Comparison of ENCODE assay signal across 22 cellular contexts in the genomic region with DNA sequence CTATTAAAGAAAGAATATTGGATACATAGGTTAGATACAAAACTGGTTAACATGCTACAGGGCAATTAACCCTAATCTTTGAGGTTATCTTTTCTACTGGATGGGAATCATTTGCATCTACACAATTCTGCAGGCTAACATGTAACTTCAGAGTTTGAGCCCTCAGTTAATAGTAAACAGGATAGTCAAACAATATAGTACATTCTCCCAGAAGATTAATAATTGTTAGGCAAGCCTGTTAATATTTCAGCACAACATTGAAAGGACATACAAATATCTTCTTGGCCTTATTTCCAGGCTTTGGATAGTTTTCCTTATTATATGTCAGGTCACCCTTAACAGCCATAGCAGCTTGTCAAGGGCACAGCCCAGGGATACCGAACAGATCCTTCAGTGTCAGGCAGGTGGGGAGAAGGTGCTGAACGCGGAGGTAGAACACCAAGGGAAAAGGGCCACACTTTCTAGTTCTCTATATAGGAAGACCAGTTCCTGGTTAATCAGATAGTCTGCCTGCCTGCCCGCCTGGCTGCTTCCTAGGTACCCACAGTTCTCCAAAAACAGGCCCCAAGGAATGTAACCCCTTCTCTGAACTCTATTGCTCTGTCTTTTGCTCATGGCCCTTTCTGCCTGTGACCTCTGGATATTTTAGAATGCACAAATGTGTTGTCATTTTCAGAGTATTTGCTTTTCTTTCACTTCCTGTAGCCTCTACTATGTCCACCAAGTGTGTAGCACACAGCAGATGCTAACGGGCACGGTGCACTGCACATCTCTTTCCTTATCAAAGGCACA.
DNase-seq lines count a peak whose midpoint lies in the region; ATAC-seq, FAIRE-seq and TF ChIP-seq lines count a peak whose summit lies in the region.
"Had no signal": no experiment of that assay in that cellular context is flagged by ENCODE, and none has a peak within 500 bp of the region (broad histone marks: within the 10 kb centered on the region; RNA-seq: fewer than 3 reads in every experiment).

No MANE protein-coding gene starts in this region.

- H3K4me2 ChIP-seq in trophoblast cell (ENCODE audit: low read length), result no peak overlapping the region

- H3K9me3 Mint-ChIP-seq in endodermal cell, result peaks cover 12% of the 10 kb centered on the region
- H3K9me3 Mint-ChIP-seq: activated T-cell treated with anti-CD3 and anti-CD28 coated beads, Interleukin-2, amount 50 U/mL, for 4 hours; dendritic cell treated with granulocyte-macrophage colony-stimulating factor and Interleukin-4, amounts not matched to agents 40 ng/mL and 50 ng/mL, for 4 days had no signal

- H3K4me1 Mint-ChIP-seq in endodermal cell, result no peaks in the 10 kb centered on the region

- H3K36me3 ChIP-seq in trophoblast cell (ENCODE audit: control insufficient read depth in 1 of 2, insufficient read depth in 2 of 2, low read length in 2 of 2), result no peaks in the 10 kb centered on the region
- H3K36me3 ChIP-seq in endodermal cell (ENCODE audit: control insufficient read depth, insufficient read depth, low read length), result no peaks in the 10 kb centered on the region
- H3K36me3 ChIP-seq: thoracic aorta had no signal

- no peak overlapping the region for H3K23ac ChIP-seq in trophoblast cell (ENCODE audit: low read length)

- peak overlapping the region; percentile 43 for H4K91ac ChIP-seq in trophoblast cell (ENCODE audit: low read depth, low read length)

- H3K27me3 ChIP-seq in trophoblast cell (ENCODE audit: insufficient read depth, low read length) (no peaks in the 10 kb centered on the region), endodermal cell (ENCODE audit: control insufficient read depth, insufficient read depth, low read length, poor library complexity, severe bottlenecking) (no peaks in the 10 kb centered on the region)

- H3K79me1 ChIP-seq in trophoblast cell (ENCODE audit: low read length), result peaks cover 3% of the 10 kb centered on the region

- H3K27ac Mint-ChIP-seq in endodermal cell, result no peak overlapping the region
- H3K27ac Mint-ChIP-seq: activated naive CD4-positive, alpha-beta T cell treated with anti-CD3 and anti-CD28 coated beads, Interleukin-2, amount 10 ng/mL, durations not matched to agents 7 days and 5 days; CD4-positive, alpha-beta T cell; dendritic cell treated with granulocyte-macrophage colony-stimulating factor and Interleukin-4, amounts not matched to agents 40 ng/mL and 50 ng/mL, for 4 days; T-helper 2 cell treated with Interferon-gamma antibody and Interleukin-4, amounts not matched to agents 5 μg/mL and 100 μg/mL, for 36 hours had no signal

- no peak overlapping the region for H4K8ac ChIP-seq in trophoblast cell (ENCODE audit: low read depth, low read length)

- H3K36me3 Mint-ChIP-seq in endodermal cell (ENCODE audit: low read depth), result no peaks in the 10 kb centered on the region
- H3K36me3 Mint-ChIP-seq: activated naive CD4-positive, alpha-beta T cell treated with anti-CD3 and anti-CD28 coated beads, Interleukin-2, amount 10 ng/mL, durations not matched to agents 7 days and 5 days had no signal

- H3K9ac ChIP-seq in trophoblast cell (ENCODE audit: low read length) (no peak overlapping the region), endodermal cell (ENCODE audit: extremely low read depth, low read length, poor library complexity, severe bottlenecking) (no peak overlapping the region)

- no peak overlapping the region for H3K4ac ChIP-seq in trophoblast cell (ENCODE audit: low read depth, low read length)

- H3K14ac ChIP-seq in trophoblast cell (ENCODE audit: low read length), result no peak overlapping the region

- FAIRE-seq in GM18507 (lab: Jason Lieb, UNC), result peak; percentile 78

- H3K18ac ChIP-seq in trophoblast cell (ENCODE audit: low read length), result no peak overlapping the region

- H2BK12ac ChIP-seq in trophoblast cell (ENCODE audit: low read length), result peak overlapping the region; percentile 50

- no peak overlapping the region for H3K27ac ChIP-seq in trophoblast cell (ENCODE audit: low read depth, low read length)
- H3K27ac ChIP-seq in endodermal cell (ENCODE audit: low read depth, low read length), result no peak overlapping the region
- H3K27ac ChIP-seq: thoracic aorta had no signal

- no peak for DNase-seq in GM18507 (ENCODE audit: extremely low spot score, insufficient read length, low read depth)
- peak; percentile 32 for DNase-seq in MV-4-11 (lab: John Stamatoyannopoulos, UW)
- DNase-seq in left lobe of liver (ENCODE audit: low spot score), result no peak
- DNase-seq in trophoblast cell, result no peak
- no peak for DNase-seq in endodermal cell
- DNase-seq in cerebellum (ENCODE audit: low spot score), result no peak
- DNase-seq: activated CD4-positive, alpha-beta T cell treated with anti-CD3 and anti-CD28 coated beads for 48 hours; activated naive CD4-positive, alpha-beta T cell treated with anti-CD3 and anti-CD28 coated beads, Interleukin-2, amount 10 ng/mL, durations not matched to agents 7 days and 5 days; activated T-cell treated with anti-CD3 and anti-CD28 coated beads, Interleukin-2, amount 50 U/mL, for 4 hours; amniotic stem cell; CD4-positive, alpha-beta T cell; DMS 273 treated with DMSO at 0.1 percent for 48 hours; GOT3; NCI-H1092; NCI-H82; stimulated activated CD4-positive, alpha-beta T cell treated with anti-CD3 and anti-CD28 coated beads, Interleukin-4, amount 100 ng/mL, for 4 hours; stimulated activated naive CD4-positive, alpha-beta T cell treated with Interleukin-2 at 50 U/mL for 16 hours had no signal

- H2AK5ac ChIP-seq in trophoblast cell (ENCODE audit: low read length), result no peak overlapping the region

- H2BK120ac ChIP-seq in trophoblast cell (ENCODE audit: insufficient read depth, low read length, poor library complexity), result no peak overlapping the region

- no peaks in the 10 kb centered on the region for H3K27me3 Mint-ChIP-seq in endodermal cell (ENCODE audit: insufficient read depth)

- no peak overlapping the region for H4K12ac ChIP-seq in trophoblast cell (ENCODE audit: low read depth, low read length)

- H2BK5ac ChIP-seq in trophoblast cell (ENCODE audit: low read depth, low read length, poor library complexity), result no peak overlapping the region

- whole genome bisulfite sequencing in trophoblast cell (ENCODE audit: extremely low coverage, insufficient coverage, insufficient read length), result no CpG with 5 or more reads among the region's 6 CpGs
- WGBS in endodermal cell (ENCODE audit: insufficient coverage in 1 of 2, insufficient read length in 1 of 2), 2 experiments, result 87 to 94% methylated on average over 3 to 6 of the region's 6 CpGs

- H3K4me3 ChIP-seq in trophoblast cell (ENCODE audit: low read depth, low read length), result no peak overlapping the region
- no peak overlapping the region for H3K4me3 ChIP-seq in endodermal cell (ENCODE audit: low read length)
- H3K4me3 ChIP-seq: thoracic aorta had no signal

- no peak for TF ChIP-seq CTCF in endodermal cell (conservative IDR thresholded peaks at IDR 0.05)

- H3K4me1 ChIP-seq in trophoblast cell (ENCODE audit: control insufficient read depth in 1 of 2, insufficient read depth in 2 of 2, low read length in 2 of 2) (peaks cover 10 to 18% of the 10 kb centered on the region in 2 experiments), endodermal cell (ENCODE audit: control insufficient read depth, insufficient read depth, low read length) (no peaks in the 10 kb centered on the region)

- no peak overlapping the region for H3K4me3 Mint-ChIP-seq in endodermal cell
- H3K4me3 Mint-ChIP-seq: activated naive CD4-positive, alpha-beta T cell treated with anti-CD3 and anti-CD28 coated beads, Interleukin-2, amount 10 ng/mL, durations not matched to agents 7 days and 5 days; activated T-cell treated with anti-CD3 and anti-CD28 coated beads, Interleukin-2, amount 50 U/mL, for 4 hours; CD4-positive, alpha-beta T cell; dendritic cell treated with granulocyte-macrophage colony-stimulating factor and Interleukin-4, amounts not matched to agents 40 ng/mL and 50 ng/mL, for 4 days; T-helper 2 cell treated with Interferon-gamma antibody and Interleukin-4, amounts not matched to agents 5 μg/mL and 100 μg/mL, for 36 hours had no signal

- H3K79me2 ChIP-seq in trophoblast cell (ENCODE audit: control insufficient read depth, insufficient read depth, low read length, poor library complexity), result no peaks in the 10 kb centered on the region

- no peaks in the 10 kb centered on the region for H3K9me3 ChIP-seq in trophoblast cell (ENCODE audit: insufficient read depth, low read depth, low read length)
- no peaks in the 10 kb centered on the region for H3K9me3 ChIP-seq in endodermal cell (ENCODE audit: control insufficient read depth, low read length)

- ATAC-seq in left lobe of liver, result peak; percentile 72
- ATAC-seq in HG02970 (IDR thresholded peaks at IDR 0.05; ENCODE audit: low FRiP score, unreplicated experiment), result no peak
- ATAC-seq in HG03565 (IDR thresholded peaks at IDR 0.05; ENCODE audit: unreplicated experiment), result no peak
- ATAC-seq: activated T-cell treated with anti-CD3 and anti-CD28 coated beads, Interleukin-2, amount 50 U/mL, for 4 hours had no signal

- no peak overlapping the region for H2AFZ ChIP-seq in trophoblast cell (ENCODE audit: insufficient read depth, low read length, poor library complexity)
